Comparison of ENCODE assay signal across 14 cellular contexts in the genomic region with DNA sequence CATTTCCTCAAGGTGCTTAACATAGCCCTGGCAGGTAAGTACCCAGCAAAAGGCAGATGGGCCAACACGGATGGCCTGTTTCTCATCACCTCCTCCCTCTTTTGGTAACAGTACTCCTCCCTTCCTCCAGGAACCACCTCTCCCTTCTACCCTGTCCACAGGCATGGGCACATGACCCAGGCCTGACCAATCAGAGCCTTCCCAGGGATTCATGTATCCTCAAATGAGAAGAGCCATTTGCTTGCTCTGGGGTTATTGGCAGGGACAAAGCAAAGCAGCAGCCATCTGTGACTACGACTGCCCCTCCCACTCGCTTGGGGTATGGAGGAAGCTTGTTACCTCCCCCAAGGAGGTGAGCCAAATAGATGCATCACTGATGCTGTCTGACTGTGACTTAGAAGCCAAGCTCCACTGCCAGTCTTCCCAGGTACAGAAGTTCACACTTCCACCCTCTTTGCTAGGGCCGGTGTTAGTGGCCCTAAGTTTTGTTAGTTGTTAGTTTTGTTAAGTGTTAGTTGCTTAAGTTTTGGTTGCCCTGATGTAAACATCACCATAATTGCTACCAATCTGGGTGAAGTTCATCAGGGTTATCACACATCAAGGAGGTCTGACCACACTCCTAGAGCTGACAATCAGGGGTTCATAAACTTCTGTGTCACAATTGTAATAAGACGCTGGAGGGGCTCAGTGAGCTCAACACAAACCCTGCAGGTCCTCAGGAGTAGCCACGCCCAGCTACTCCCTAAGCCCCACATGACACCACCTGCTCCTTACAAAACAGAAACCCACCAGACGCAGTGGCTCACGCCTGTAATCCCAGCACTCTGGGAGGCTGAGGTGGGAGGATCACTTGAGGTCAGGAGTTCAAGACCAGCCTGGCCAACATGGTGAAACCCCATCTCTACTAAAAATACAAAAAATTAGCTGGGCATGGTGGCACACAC. TPM values are rescaled to one million over a fixed set of nuclear protein-coding genes. Genes with fewer than 3 reads are reported as not detected.
DNase-seq lines count a peak whose midpoint lies in the region; ATAC-seq and TF ChIP-seq lines count a peak whose summit lies in the region.
"Had no signal": no experiment of that assay in that cellular context is flagged by ENCODE, and none has a peak within 500 bp of the region (broad histone marks: within the 10 kb centered on the region; RNA-seq: fewer than 3 reads in every experiment).

No MANE protein-coding gene starts in this region.

- no peak for ATAC-seq in activated T-helper 17 cell treated with anti-CD3 and anti-CD28 coated beads, Interleukin-2, amount 50 U/mL, for 72 hours (replicated peaks)
- peak; percentile 57 for ATAC-seq in naive thymus-derived CD4-positive, alpha-beta T cell
- no peak for ATAC-seq in GM18505 (IDR thresholded peaks at IDR 0.05; ENCODE audit: unreplicated experiment)

- no peaks in the 10 kb centered on the region for H3K27me3 Mint-ChIP-seq in activated T-helper 17 cell treated with anti-CD3 and anti-CD28 coated beads, Interleukin-2, amount 50 U/mL, for 72 hours
- H3K27me3 Mint-ChIP-seq in naive thymus-derived CD4-positive, alpha-beta T cell: no peaks in the 10 kb centered on the region
- H3K27me3 Mint-ChIP-seq: activated naive CD8-positive, alpha-beta T cell treated with anti-CD3 and anti-CD28 coated beads, Interleukin-2, amount 10 ng/mL, durations not matched to agents 7 days and 5 days had no signal

- peaks cover 0 to 50% (median 4%) of the 10 kb centered on the region in 3 experiments for H3K36me3 ChIP-seq in naive thymus-derived CD4-positive, alpha-beta T cell (ENCODE audit: control insufficient read depth in 2 of 3, insufficient read depth in 3 of 3, low read length in 3 of 3)

- H3K4me3 Mint-ChIP-seq in activated T-helper 17 cell treated with anti-CD3 and anti-CD28 coated beads, Interleukin-2, amount 50 U/mL, for 72 hours: no peak overlapping the region
- H3K4me3 Mint-ChIP-seq in naive thymus-derived CD4-positive, alpha-beta T cell: no peak overlapping the region
- H3K4me3 Mint-ChIP-seq: activated naive CD8-positive, alpha-beta T cell treated with anti-CD3 and anti-CD28 coated beads, Interleukin-2, amount 10 ng/mL, durations not matched to agents 7 days and 5 days had no signal

- peak; percentile 47 for DNase-seq in NCI-H1694 (lab: John Stamatoyannopoulos, UW)
- DNase-seq in NCI-H1694 treated with DMSO at 0.1 percent for 48 hours (lab: John Stamatoyannopoulos, UW): no peak
- DNase-seq in LHCN-M2 (ENCODE audit: low read depth): peak; percentile 28
- no peak for DNase-seq in naive thymus-derived CD4-positive, alpha-beta T cell
- DNase-seq in NCI-H146 treated with DMSO at 0.1 percent for 48 hours (lab: John Stamatoyannopoulos, UW; ENCODE audit: unreplicated experiment): no peak
- no peak for DNase-seq in NCI-H187 treated with DMSO at 0.1 percent for 48 hours (lab: John Stamatoyannopoulos, UW)
- DNase-seq: activated naive CD8-positive, alpha-beta T cell treated with anti-CD3 and anti-CD28 coated beads, Interleukin-2, amount 10 ng/mL, durations not matched to agents 7 days and 5 days; Caco-2; erythroblast; hypothalamus; spleen had no signal

- no peaks in the 10 kb centered on the region for H3K4me1 Mint-ChIP-seq in activated T-helper 17 cell treated with anti-CD3 and anti-CD28 coated beads, Interleukin-2, amount 50 U/mL, for 72 hours
- peaks cover 0 to 5% (median 0%) of the 10 kb centered on the region in 7 donors for H3K4me1 Mint-ChIP-seq in naive thymus-derived CD4-positive, alpha-beta T cell
- H3K4me1 Mint-ChIP-seq: activated naive CD8-positive, alpha-beta T cell treated with anti-CD3 and anti-CD28 coated beads, Interleukin-2, amount 10 ng/mL, durations not matched to agents 7 days and 5 days had no signal

- CTCF ChIA-PET in naive thymus-derived CD4-positive, alpha-beta T cell (lab: Charles Lee): no interaction called here

- H3K9me3 ChIP-seq in naive thymus-derived CD4-positive, alpha-beta T cell (ENCODE audit: control insufficient read depth in 2 of 3, low read length in 3 of 3): no peaks in the 10 kb centered on the region
- H3K9me3 ChIP-seq: Caco-2, spleen had no signal

- no peaks in the 10 kb centered on the region for H3K4me1 ChIP-seq in naive thymus-derived CD4-positive, alpha-beta T cell (ENCODE audit: control insufficient read depth in 2 of 2, insufficient read depth in 2 of 2, low read length in 2 of 2)
- H3K4me1 ChIP-seq: Caco-2 had no signal

- peak overlapping the region; percentile 64 for H3K27ac Mint-ChIP-seq in activated T-helper 17 cell treated with anti-CD3 and anti-CD28 coated beads, Interleukin-2, amount 50 U/mL, for 72 hours
- no peak overlapping the region for H3K27ac Mint-ChIP-seq in naive thymus-derived CD4-positive, alpha-beta T cell
- H3K27ac Mint-ChIP-seq: activated naive CD8-positive, alpha-beta T cell treated with anti-CD3 and anti-CD28 coated beads, Interleukin-2, amount 10 ng/mL, durations not matched to agents 7 days and 5 days had no signal

- H3K4me3 ChIP-seq in naive thymus-derived CD4-positive, alpha-beta T cell (ENCODE audit: low read length): no peak overlapping the region
- H3K4me3 ChIP-seq: lung, spleen had no signal

- no peaks in the 10 kb centered on the region for H3K9me3 Mint-ChIP-seq in activated T-helper 17 cell treated with anti-CD3 and anti-CD28 coated beads, Interleukin-2, amount 50 U/mL, for 72 hours
- no peaks in the 10 kb centered on the region for H3K9me3 Mint-ChIP-seq in naive thymus-derived CD4-positive, alpha-beta T cell
- H3K9me3 Mint-ChIP-seq: activated naive CD8-positive, alpha-beta T cell treated with anti-CD3 and anti-CD28 coated beads, Interleukin-2, amount 10 ng/mL, durations not matched to agents 7 days and 5 days had no signal

- H3K36me3 Mint-ChIP-seq in activated T-helper 17 cell treated with anti-CD3 and anti-CD28 coated beads, Interleukin-2, amount 50 U/mL, for 72 hours (ENCODE audit: low read depth): peaks cover 71% of the 10 kb centered on the region
- H3K36me3 Mint-ChIP-seq in naive thymus-derived CD4-positive, alpha-beta T cell: peaks cover 3 to 44% (median 4%) of the 10 kb centered on the region in 5 donors

- intact Hi-C loops in naive thymus-derived CD4-positive, alpha-beta T cell (cut with micrococcal nuclease): no loop called here

- no peak overlapping the region for H3K27ac ChIP-seq in naive thymus-derived CD4-positive, alpha-beta T cell (ENCODE audit: low read depth, low read length)
- H3K27ac ChIP-seq: spleen had no signal

- POLR2A ChIA-PET in naive thymus-derived CD4-positive, alpha-beta T cell (lab: Charles Lee): no interaction called here

- H3K27me3 ChIP-seq in naive thymus-derived CD4-positive, alpha-beta T cell (ENCODE audit: control insufficient read depth in 2 of 2, insufficient read depth in 2 of 2, low read length in 2 of 2): no peaks in the 10 kb centered on the region
- H3K27me3 ChIP-seq: spleen had no signal

- no peak for TF ChIP-seq POLR2A in GM18505 (IDR thresholded peaks at IDR 0.05; ENCODE audit: borderline replicate concordance, extremely low read depth, insufficient read depth, insufficient read length)

RNA-seq across cellular contexts. Expression of a gene that starts 57.3 kb away (rescaled TPM):
- 76.7 and 87.1 TPM in 2 replicates for total RNA-seq in LHCN-M2 (2014; rRNA removed)
- 41.8 TPM for polyA plus RNA-seq in LHCN-M2 (2012)
- 10 to 100 TPM; 32.0 to 32.8 TPM for total RNA-seq in activated T-helper 17 cell treated with anti-CD3 and anti-CD28 coated beads, Interleukin-2, amount 50 U/mL, for 72 hours
- 10 to 100 TPM; 22.9 to 38.4 (median 31.0) TPM for total RNA-seq in naive thymus-derived CD4-positive, alpha-beta T cell
- 10 to 100 TPM; 26.1 to 28.5 TPM for polyA plus RNA-seq in naive thymus-derived CD4-positive, alpha-beta T cell

Comparison
In these comparisons a context has a peak if more than half of its experiments do, and no peak if none do; other contexts are left out.
1. DNase-seq: peak in NCI-H1694 (single experiment) and LHCN-M2 (single experiment); none in NCI-H1694 treated with DMSO at 0.1 percent for 48 hours (single experiment), naive thymus-derived CD4-positive, alpha-beta T cell (0 of 9), NCI-H146 treated with DMSO at 0.1 percent for 48 hours (single experiment) and NCI-H187 treated with DMSO at 0.1 percent for 48 hours (single experiment).